In genomic region chr12:94705656-94706055, GRCh38 we compare ENCODE assay signal across 18 cellular contexts. TPM values are rescaled to one million over a fixed set of nuclear protein-coding genes. Genes with fewer than 3 reads are reported as not detected.
DNase-seq lines count a peak whose midpoint lies in the region; ATAC-seq and TF ChIP-seq lines count a peak whose summit lies in the region.
"Had no signal": no experiment of that assay in that cellular context is flagged by ENCODE, and none has a peak within 500 bp of the region (broad histone marks: within the 10 kb centered on the region; RNA-seq: fewer than 3 reads in every experiment).

No MANE protein-coding gene starts in this region.

- DNase-seq in astrocyte of the hippocampus (ENCODE audit: low read depth, low spot score) = peak; percentile 15
- DNase-seq in memory B cell (ENCODE audit: low spot score in 2 of 2) = no peak
- no peak for DNase-seq in tibial artery
- no peak for DNase-seq in NCI-H446 (lab: John Stamatoyannopoulos, UW)
- DNase-seq in NCI-H526 treated with DMSO at 0.1 percent for 48 hours (lab: John Stamatoyannopoulos, UW) = no peak
- DNase-seq in NCI-H2227 treated with DMSO at 0.1 percent for 48 hours (lab: John Stamatoyannopoulos, UW) = no peak
- DNase-seq: Calu3; CD4-positive, alpha-beta T cell; GOT3; KG1; MG63; NCI-H1694; NCI-H524; NK-92 treated with Interleukin-12 subunit alpha and Interleukin-12 subunit beta, amount 100 ng/mL, for 24 hours; PC-9 had no signal

- peaks cover 0 to 58% (median 26%) of the 10 kb centered on the region in 4 donors for H3K4me1 ChIP-seq in tibial artery

- H3K36me3 Mint-ChIP-seq in IgD-negative memory B cell (peaks cover 4% of the 10 kb centered on the region), memory B cell (peaks cover 8% of the 10 kb centered on the region)

- H3K27me3 Mint-ChIP-seq in IgD-negative memory B cell (no peaks in the 10 kb centered on the region), memory B cell (no peaks in the 10 kb centered on the region)
- H3K27me3 Mint-ChIP-seq: B cell had no signal

- intact Hi-C loops in tibial artery (cut with DNase I; ENCODE audit: low total_unique reads) = no loop called here

- H3K9me3 Mint-ChIP-seq in IgD-negative memory B cell = no peaks in the 10 kb centered on the region
- H3K9me3 Mint-ChIP-seq in memory B cell = no peaks in the 10 kb centered on the region
- H3K9me3 Mint-ChIP-seq: CD4-positive, alpha-beta T cell had no signal

- no peak for ATAC-seq in memory B cell (ENCODE audit: low read depth)

- TF ChIP-seq CTCF in tibial artery (IDR thresholded peaks at IDR 0.05) = no peak

- H3K27ac Mint-ChIP-seq in IgD-negative memory B cell (peak overlapping the region in 2 of 3 donors; percentile 59 to 67), memory B cell (peak overlapping the region; percentile 43)
- H3K27ac Mint-ChIP-seq: CD4-positive, alpha-beta T cell had no signal

- H3K27me3 ChIP-seq in tibial artery = no peaks in the 10 kb centered on the region
- H3K27me3 ChIP-seq: MG63 had no signal

- H3K4me3 ChIP-seq in tibial artery = no peak overlapping the region
- H3K4me3 ChIP-seq: MG63, PC-9, SK-N-MC had no signal

- H3K4me1 Mint-ChIP-seq in IgD-negative memory B cell (peaks cover 12 to 59% (median 40%) of the 10 kb centered on the region in 3 donors), memory B cell (peaks cover 41% of the 10 kb centered on the region)

- H3K27ac ChIP-seq in tibial artery = peak overlapping the region; percentile 24 to 49
- H3K27ac ChIP-seq: SK-N-MC had no signal

- no peaks in the 10 kb centered on the region for H3K36me3 ChIP-seq in tibial artery
- H3K36me3 ChIP-seq: MG63 had no signal

- no peak overlapping the region for H3K4me3 Mint-ChIP-seq in IgD-negative memory B cell
- no peak overlapping the region for H3K4me3 Mint-ChIP-seq in memory B cell
- H3K4me3 Mint-ChIP-seq: CD4-positive, alpha-beta T cell had no signal

- H3K9me3 ChIP-seq in tibial artery = no peaks in the 10 kb centered on the region
- H3K9me3 ChIP-seq: MG63 had no signal

RNA-seq across cellular contexts. Expression of gene TMCC3, which starts 55.3 kb away (rescaled TPM):
- polyA plus RNA-seq in IgD-negative memory B cell = 15.2 TPM
